In the genomic region with DNA sequence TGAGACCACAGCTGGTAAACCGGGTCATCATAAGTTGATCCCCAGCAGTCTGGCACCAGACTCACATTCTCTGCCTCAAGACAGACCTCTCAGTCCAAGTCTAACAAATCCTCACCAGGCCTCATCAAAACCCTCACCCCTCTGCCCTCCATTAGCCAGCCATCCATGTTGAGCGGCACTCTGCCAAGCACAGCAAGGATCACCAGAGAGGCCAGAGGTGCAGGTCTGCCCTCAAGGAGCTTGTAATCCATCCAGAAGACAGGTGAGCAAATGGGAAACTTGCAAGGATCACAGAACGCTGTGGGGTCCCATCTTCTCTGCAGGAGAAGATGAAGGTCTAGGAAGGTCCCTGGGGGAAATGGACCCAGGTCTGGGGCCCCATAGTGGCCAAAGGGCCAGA, we compare ENCODE assay signal across 20 cellular contexts.
DNase-seq lines count a peak whose midpoint lies in the region; ATAC-seq and TF ChIP-seq lines count a peak whose summit lies in the region.
"Had no signal": no experiment of that assay in that cellular context is flagged by ENCODE, and none has a peak within 500 bp of the region (broad histone marks: within the 10 kb centered on the region; RNA-seq: fewer than 3 reads in every experiment).

No MANE protein-coding gene starts in this region.

- no peak for TF ChIP-seq POLR2A in tibial nerve (IDR thresholded peaks at IDR 0.05)

- TF ChIP-seq CTCF in colonic mucosa (IDR thresholded peaks at IDR 0.05), result no peak
- no peak for TF ChIP-seq CTCF in left lung (IDR thresholded peaks at IDR 0.05)
- no peak for TF ChIP-seq CTCF in psoas muscle (IDR thresholded peaks at IDR 0.05)
- TF ChIP-seq CTCF in tibial nerve (IDR thresholded peaks at IDR 0.05), result no peak

- DNase-seq in colonic mucosa (no peak), left lung (no peak), psoas muscle (peak; percentile 2 to 3), tibial nerve (ENCODE audit: low spot score in 2 of 2) (no peak)
- DNase-seq: activated CD4-positive, alpha-beta memory T cell treated with anti-CD3 and anti-CD28 coated beads, Interleukin-2, amount 10 ng/mL, durations not matched to agents 7 days and 5 days; activated naive CD4-positive, alpha-beta T cell treated with Interleukin-2 at 50 U/mL for 16 hours; activated T-cell treated with anti-CD3 and anti-CD28 coated beads, Interleukin-2, amount 50 U/mL, for 1 hour; cortex of kidney; DND-41; KBM-7; naive B cell; NCI-H1694 treated with DMSO at 0.1 percent for 48 hours; NCI-H2227 treated with DMSO at 0.1 percent for 48 hours; small intestine; stimulated activated CD4-positive, alpha-beta T cell treated with anti-CD3 and anti-CD28 coated beads, Interleukin-4, amount 100 ng/mL, for 24 hours had no signal

- ATAC-seq in left lung, result no peak
- ATAC-seq in psoas muscle, result no peak
- ATAC-seq in HG02885 (IDR thresholded peaks at IDR 0.05; ENCODE audit: poor library complexity, unreplicated experiment), result no peak
- ATAC-seq in HG02588 (IDR thresholded peaks at IDR 0.05; ENCODE audit: unreplicated experiment), result no peak
- no peak for ATAC-seq in HG03342 (IDR thresholded peaks at IDR 0.05; ENCODE audit: unreplicated experiment)
- ATAC-seq: pancreas, WTC11 had no signal

- WGBS in psoas muscle, 3 donors, result 75 to 81% (median 79%) methylated on average over 3 of the region's 3 CpGs
- 79 to 80% methylated on average over 3 of the region's 3 CpGs for WGBS in tibial nerve, 2 donors

- H3K36me3 ChIP-seq in colonic mucosa (no peaks in the 10 kb centered on the region), left lung (no peaks in the 10 kb centered on the region), psoas muscle (ENCODE audit: insufficient read depth in 1 of 2, low read depth in 1 of 2) (no peaks in the 10 kb centered on the region), tibial nerve (peaks cover 0 to 3% (median 0%) of the 10 kb centered on the region in 3 donors)
- H3K36me3 ChIP-seq: pancreas had no signal

- H3K27ac ChIP-seq in colonic mucosa (peak overlapping the region; percentile 68), left lung (peak overlapping the region; percentile 78 to 83), psoas muscle (peak overlapping the region; percentile 87), tibial nerve (peak overlapping the region in 3 of 4 donors; percentile 64 to 91 (median 85))

- H3K9me3 ChIP-seq in colonic mucosa, result no peaks in the 10 kb centered on the region
- no peaks in the 10 kb centered on the region for H3K9me3 ChIP-seq in left lung
- no peaks in the 10 kb centered on the region for H3K9me3 ChIP-seq in psoas muscle
- no peaks in the 10 kb centered on the region for H3K9me3 ChIP-seq in tibial nerve
- H3K9me3 ChIP-seq: pancreas had no signal

- H3K9ac ChIP-seq in colonic mucosa (ENCODE audit: low read depth in 2 of 2, low read length in 2 of 2), result peak overlapping the region in 1 of 2 donors; percentile 24

- intact Hi-C loops in colonic mucosa (cut with DNase I) (no loop called here), left lung (cut with DNase I) (no loop called here), psoas muscle (cut with DNase I) (no loop called here)

- H3K27me3 ChIP-seq in colonic mucosa (no peaks in the 10 kb centered on the region), left lung (no peaks in the 10 kb centered on the region), psoas muscle (ENCODE audit: insufficient read depth in 3 of 3, low read length in 2 of 3) (no peaks in the 10 kb centered on the region), tibial nerve (no peaks in the 10 kb centered on the region)
- H3K27me3 ChIP-seq: pancreas had no signal

- H3K4me1 ChIP-seq in colonic mucosa (no peaks in the 10 kb centered on the region), left lung (peaks cover 64 to 89% of the 10 kb centered on the region in 2 donors), psoas muscle (peaks cover 82% of the 10 kb centered on the region), tibial nerve (peaks cover 0 to 90% (median 57%) of the 10 kb centered on the region in 4 donors)

- no peak for TF ChIP-seq EP300 in tibial nerve (IDR thresholded peaks at IDR 0.05)

- no peak overlapping the region for H3K4me3 ChIP-seq in colonic mucosa
- H3K4me3 ChIP-seq in left lung, result peak overlapping the region in 1 of 2 donors; percentile 67
- H3K4me3 ChIP-seq in psoas muscle, result peak overlapping the region; percentile 75
- H3K4me3 ChIP-seq in tibial nerve, result peak overlapping the region in 1 of 4 donors; percentile 65

Comparison
In these comparisons a context has a peak if more than half of its experiments do, and no peak if none do; other contexts are left out.
1. DNase-seq: peak in psoas muscle (2 of 2); none in colonic mucosa (single experiment), left lung (0 of 2) and tibial nerve (0 of 2).
2. Peak in every context shown above with its lines, with median percentiles within 50 percentile points of each other: H3K27ac ChIP-seq.